In the genomic region with DNA sequence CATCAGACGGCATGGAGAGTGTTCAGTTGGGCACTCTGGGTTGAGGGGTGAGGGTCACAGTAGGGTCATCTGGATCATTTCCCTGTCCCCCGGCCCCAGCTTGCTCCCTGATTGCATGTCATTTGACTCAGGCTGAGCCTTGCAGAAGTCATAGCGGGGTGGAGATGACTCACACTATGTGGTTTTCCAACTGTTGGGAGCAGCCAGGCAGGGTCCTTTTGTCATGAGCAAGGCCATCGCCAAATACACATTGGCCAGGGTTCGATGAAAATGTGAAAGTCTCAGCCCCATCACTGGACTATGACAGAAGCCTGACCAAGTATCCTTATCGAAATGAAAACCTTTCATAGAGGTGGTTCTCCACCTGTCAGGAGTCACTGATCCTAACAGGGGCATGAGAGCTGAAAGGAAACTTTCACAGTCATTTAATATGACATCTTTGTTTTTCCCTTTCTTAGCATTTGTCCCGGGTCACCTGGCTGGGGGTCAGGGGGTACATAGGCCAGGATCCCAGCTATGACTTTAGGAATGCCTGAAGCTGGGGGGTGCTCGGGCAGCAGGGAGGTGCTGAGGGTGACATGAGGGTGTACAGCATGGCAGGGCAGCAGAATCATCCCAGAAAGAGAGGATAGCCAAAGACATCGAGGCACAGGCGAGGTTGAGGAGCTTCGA, we compare ENCODE assay signal across 1 cellular context.
A peak's percentile ranks its signal among the peaks of the same experiment; 100 is the strongest.
TF ChIP-seq lines count a peak whose summit lies in the region.

No MANE protein-coding gene starts in this region.

TF ChIP-seq in K562, 482 proteins besides CTCF, POLR2A, EP300 and RAD21 (continued from another document and continues in another):
- TF ChIP-seq, protein P1, sequence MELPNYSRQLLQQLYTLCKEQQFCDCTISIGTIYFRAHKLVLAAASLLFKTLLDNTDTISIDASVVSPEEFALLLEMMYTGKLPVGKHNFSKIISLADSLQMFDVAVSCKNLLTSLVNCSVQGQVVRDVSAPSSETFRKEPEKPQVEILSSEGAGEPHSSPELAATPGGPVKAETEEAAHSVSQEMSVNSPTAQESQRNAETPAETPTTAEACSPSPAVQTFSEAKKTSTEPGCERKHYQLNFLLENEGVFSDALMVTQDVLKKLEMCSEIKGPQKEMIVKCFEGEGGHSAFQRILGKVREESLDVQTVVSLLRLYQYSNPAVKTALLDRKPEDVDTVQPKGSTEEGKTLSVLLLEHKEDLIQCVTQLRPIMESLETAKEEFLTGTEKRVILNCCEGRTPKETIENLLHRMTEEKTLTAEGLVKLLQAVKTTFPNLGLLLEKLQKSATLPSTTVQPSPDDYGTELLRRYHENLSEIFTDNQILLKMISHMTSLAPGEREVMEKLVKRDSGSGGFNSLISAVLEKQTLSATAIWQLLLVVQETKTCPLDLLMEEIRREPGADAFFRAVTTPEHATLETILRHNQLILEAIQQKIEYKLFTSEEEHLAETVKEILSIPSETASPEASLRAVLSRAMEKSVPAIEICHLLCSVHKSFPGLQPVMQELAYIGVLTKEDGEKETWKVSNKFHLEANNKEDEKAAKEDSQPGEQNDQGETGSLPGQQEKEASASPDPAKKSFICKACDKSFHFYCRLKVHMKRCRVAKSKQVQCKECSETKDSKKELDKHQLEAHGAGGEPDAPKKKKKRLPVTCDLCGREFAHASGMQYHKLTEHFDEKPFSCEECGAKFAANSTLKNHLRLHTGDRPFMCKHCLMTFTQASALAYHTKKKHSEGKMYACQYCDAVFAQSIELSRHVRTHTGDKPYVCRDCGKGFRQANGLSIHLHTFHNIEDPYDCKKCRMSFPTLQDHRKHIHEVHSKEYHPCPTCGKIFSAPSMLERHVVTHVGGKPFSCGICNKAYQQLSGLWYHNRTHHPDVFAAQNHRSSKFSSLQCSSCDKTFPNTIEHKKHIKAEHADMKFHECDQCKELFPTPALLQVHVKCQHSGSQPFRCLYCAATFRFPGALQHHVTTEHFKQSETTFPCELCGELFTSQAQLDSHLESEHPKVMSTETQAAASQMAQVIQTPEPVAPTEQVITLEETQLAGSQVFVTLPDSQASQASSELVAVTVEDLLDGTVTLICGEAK (IDR thresholded peaks at IDR 0.05) = no peak
- TF ChIP-seq, protein P1 (CRISPR knock-in tag; IDR thresholded peaks at IDR 0.05) = no peak
- TF ChIP-seq ZNF282 (CRISPR knock-in tag; IDR thresholded peaks at IDR 0.05) (no peak), PCBP2 (IDR thresholded peaks at IDR 0.05; ENCODE audit: low read depth, low read length, poor library complexity, severe bottlenecking) (no peak), ZNF707 (CRISPR knock-in tag; conservative IDR thresholded peaks at IDR 0.05) (0 out of 2 replicates have a peak, but pooled peaks have one; percentile 47), ZNF347 (CRISPR knock-in tag; IDR thresholded peaks at IDR 0.05; ENCODE audit: low read depth) (no peak), SMARCC2 (IDR thresholded peaks at IDR 0.05; ENCODE audit: low read depth) (peak; percentile 29; the same call in 1 of the 2 replicates), ZNF217 (CRISPR knock-in tag; IDR thresholded peaks at IDR 0.05) (no peak), NFE2L1 (tag; IDR thresholded peaks at IDR 0.05; ENCODE audit: borderline replicate concordance, low read depth) (0 out of 2 replicates have a peak, but pooled peaks have one; percentile 2), ZNF253 (CRISPR knock-in tag; conservative IDR thresholded peaks at IDR 0.05) (no peak), PHF20 (IDR thresholded peaks at IDR 0.05; ENCODE audit: partially characterized antibody) (no peak), ZNF41 (CRISPR knock-in tag; conservative IDR thresholded peaks at IDR 0.05) (peak; percentile 83), LCOR (CRISPR knock-in tag; IDR thresholded peaks at IDR 0.05) (no peak), ATF1 (CRISPR knock-in tag; IDR thresholded peaks at IDR 0.05) (no peak), ATF1 (tag; IDR thresholded peaks at IDR 0.05) (peak; percentile 50), ZFX (CRISPR knock-in tag; IDR thresholded peaks at IDR 0.05) (no peak), HSF4 (CRISPR knock-in tag; IDR thresholded peaks at IDR 0.05; ENCODE audit: borderline replicate concordance) (peak; percentile 48; the same call in 1 of the 2 replicates), NFYB (IDR thresholded peaks at IDR 0.05; ENCODE audit: extremely low read depth, insufficient read length) (no peak), KHSRP (IDR thresholded peaks at IDR 0.05) (no peak), C11orf30 (IDR thresholded peaks at IDR 0.05; ENCODE audit: low read depth) (no peak), ZNF3 (CRISPR knock-in tag; IDR thresholded peaks at IDR 0.05) (no peak), PPARD (CRISPR knock-in tag; IDR thresholded peaks at IDR 0.05) (no peak), POLR2AphosphoS5 (IDR thresholded peaks at IDR 0.05; ENCODE audit: control insufficient read depth, insufficient read depth, low read depth, low read length) (no peak), ARID1B (IDR thresholded peaks at IDR 0.05) (peak; percentile 71), ZNF224 (CRISPR knock-in tag; IDR thresholded peaks at IDR 0.05) (no peak)
- TF ChIP-seq, protein P2, sequence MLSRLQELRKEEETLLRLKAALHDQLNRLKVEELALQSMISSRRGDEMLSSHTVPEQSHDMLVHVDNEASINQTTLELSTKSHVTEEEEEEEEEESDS (CRISPR knock-in tag; IDR thresholded peaks at IDR 0.05) = no peak
- TF ChIP-seq, protein P3, sequence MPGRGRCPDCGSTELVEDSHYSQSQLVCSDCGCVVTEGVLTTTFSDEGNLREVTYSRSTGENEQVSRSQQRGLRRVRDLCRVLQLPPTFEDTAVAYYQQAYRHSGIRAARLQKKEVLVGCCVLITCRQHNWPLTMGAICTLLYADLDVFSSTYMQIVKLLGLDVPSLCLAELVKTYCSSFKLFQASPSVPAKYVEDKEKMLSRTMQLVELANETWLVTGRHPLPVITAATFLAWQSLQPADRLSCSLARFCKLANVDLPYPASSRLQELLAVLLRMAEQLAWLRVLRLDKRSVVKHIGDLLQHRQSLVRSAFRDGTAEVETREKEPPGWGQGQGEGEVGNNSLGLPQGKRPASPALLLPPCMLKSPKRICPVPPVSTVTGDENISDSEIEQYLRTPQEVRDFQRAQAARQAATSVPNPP (IDR thresholded peaks at IDR 0.05; ENCODE audit: borderline replicate concordance, insufficient read depth, insufficient read length) = no peak
- TF ChIP-seq, protein P4, sequence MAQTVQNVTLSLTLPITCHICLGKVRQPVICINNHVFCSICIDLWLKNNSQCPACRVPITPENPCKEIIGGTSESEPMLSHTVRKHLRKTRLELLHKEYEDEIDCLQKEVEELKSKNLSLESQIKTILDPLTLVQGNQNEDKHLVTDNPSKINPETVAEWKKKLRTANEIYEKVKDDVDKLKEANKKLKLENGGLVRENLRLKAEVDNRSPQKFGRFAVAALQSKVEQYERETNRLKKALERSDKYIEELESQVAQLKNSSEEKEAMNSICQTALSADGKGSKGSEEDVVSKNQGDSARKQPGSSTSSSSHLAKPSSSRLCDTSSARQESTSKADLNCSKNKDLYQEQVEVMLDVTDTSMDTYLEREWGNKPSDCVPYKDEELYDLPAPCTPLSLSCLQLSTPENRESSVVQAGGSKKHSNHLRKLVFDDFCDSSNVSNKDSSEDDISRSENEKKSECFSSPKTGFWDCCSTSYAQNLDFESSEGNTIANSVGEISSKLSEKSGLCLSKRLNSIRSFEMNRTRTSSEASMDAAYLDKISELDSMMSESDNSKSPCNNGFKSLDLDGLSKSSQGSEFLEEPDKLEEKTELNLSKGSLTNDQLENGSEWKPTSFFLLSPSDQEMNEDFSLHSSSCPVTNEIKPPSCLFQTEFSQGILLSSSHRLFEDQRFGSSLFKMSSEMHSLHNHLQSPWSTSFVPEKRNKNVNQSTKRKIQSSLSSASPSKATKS (CRISPR knock-in tag; IDR thresholded peaks at IDR 0.05) = no peak
- TF ChIP-seq, protein P5, sequence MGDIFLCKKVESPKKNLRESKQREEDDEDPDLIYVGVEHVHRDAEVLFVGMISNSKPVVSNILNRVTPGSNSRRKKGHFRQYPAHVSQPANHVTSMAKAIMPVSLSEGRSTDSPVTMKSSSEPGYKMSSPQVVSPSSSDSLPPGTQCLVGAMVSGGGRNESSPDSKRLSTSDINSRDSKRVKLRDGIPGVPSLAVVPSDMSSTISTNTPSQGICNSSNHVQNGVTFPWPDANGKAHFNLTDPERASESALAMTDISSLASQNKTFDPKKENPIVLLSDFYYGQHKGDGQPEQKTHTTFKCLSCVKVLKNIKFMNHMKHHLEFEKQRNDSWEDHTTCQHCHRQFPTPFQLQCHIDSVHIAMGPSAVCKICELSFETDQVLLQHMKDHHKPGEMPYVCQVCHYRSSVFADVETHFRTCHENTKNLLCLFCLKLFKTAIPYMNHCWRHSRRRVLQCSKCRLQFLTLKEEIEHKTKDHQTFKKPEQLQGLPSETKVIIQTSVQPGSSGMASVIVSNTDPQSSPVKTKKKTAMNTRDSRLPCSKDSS (IDR thresholded peaks at IDR 0.05; ENCODE audit: low read depth, partially characterized antibody) = no peak
- TF ChIP-seq, protein P6, sequence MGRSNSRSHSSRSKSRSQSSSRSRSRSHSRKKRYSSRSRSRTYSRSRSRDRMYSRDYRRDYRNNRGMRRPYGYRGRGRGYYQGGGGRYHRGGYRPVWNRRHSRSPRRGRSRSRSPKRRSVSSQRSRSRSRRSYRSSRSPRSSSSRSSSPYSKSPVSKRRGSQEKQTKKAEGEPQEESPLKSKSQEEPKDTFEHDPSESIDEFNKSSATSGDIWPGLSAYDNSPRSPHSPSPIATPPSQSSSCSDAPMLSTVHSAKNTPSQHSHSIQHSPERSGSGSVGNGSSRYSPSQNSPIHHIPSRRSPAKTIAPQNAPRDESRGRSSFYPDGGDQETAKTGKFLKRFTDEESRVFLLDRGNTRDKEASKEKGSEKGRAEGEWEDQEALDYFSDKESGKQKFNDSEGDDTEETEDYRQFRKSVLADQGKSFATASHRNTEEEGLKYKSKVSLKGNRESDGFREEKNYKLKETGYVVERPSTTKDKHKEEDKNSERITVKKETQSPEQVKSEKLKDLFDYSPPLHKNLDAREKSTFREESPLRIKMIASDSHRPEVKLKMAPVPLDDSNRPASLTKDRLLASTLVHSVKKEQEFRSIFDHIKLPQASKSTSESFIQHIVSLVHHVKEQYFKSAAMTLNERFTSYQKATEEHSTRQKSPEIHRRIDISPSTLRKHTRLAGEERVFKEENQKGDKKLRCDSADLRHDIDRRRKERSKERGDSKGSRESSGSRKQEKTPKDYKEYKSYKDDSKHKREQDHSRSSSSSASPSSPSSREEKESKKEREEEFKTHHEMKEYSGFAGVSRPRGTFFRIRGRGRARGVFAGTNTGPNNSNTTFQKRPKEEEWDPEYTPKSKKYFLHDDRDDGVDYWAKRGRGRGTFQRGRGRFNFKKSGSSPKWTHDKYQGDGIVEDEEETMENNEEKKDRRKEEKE (IDR thresholded peaks at IDR 0.05; ENCODE audit: borderline replicate concordance in 1 of 2, control insufficient read depth in 1 of 2, low read depth in 2 of 2, low read length in 1 of 2) = no peak
- TF ChIP-seq, protein P7, sequence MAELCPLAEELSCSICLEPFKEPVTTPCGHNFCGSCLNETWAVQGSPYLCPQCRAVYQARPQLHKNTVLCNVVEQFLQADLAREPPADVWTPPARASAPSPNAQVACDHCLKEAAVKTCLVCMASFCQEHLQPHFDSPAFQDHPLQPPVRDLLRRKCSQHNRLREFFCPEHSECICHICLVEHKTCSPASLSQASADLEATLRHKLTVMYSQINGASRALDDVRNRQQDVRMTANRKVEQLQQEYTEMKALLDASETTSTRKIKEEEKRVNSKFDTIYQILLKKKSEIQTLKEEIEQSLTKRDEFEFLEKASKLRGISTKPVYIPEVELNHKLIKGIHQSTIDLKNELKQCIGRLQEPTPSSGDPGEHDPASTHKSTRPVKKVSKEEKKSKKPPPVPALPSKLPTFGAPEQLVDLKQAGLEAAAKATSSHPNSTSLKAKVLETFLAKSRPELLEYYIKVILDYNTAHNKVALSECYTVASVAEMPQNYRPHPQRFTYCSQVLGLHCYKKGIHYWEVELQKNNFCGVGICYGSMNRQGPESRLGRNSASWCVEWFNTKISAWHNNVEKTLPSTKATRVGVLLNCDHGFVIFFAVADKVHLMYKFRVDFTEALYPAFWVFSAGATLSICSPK (IDR thresholded peaks at IDR 0.05; ENCODE audit: borderline replicate concordance) = no peak
- TF ChIP-seq, protein P8, sequence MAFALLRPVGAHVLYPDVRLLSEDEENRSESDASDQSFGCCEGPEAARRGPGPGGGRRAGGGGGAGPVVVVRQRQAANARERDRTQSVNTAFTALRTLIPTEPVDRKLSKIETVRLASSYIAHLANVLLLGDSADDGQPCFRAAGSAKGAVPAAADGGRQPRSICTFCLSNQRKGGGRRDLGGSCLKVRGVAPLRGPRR (CRISPR knock-in tag; IDR thresholded peaks at IDR 0.05) = peak; percentile 81; the same call in 1 of the 2 replicates
- TF ChIP-seq, protein P9, sequence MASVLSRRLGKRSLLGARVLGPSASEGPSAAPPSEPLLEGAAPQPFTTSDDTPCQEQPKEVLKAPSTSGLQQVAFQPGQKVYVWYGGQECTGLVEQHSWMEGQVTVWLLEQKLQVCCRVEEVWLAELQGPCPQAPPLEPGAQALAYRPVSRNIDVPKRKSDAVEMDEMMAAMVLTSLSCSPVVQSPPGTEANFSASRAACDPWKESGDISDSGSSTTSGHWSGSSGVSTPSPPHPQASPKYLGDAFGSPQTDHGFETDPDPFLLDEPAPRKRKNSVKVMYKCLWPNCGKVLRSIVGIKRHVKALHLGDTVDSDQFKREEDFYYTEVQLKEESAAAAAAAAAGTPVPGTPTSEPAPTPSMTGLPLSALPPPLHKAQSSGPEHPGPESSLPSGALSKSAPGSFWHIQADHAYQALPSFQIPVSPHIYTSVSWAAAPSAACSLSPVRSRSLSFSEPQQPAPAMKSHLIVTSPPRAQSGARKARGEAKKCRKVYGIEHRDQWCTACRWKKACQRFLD (CRISPR knock-in tag; IDR thresholded peaks at IDR 0.05) = peak; percentile 97
